15 cellular contexts compared by ENCODE assay signal in genomic region chr2:36463365-36463764, GRCh38.
"Had no signal": no experiment of that assay in that cellular context is flagged by ENCODE, and none has a peak within 500 bp of the region (broad histone marks: within the 10 kb centered on the region; RNA-seq: fewer than 3 reads in every experiment).

No MANE protein-coding gene starts in this region.

- H3K27ac Mint-ChIP-seq: activated CD8-positive, alpha-beta memory T cell treated with anti-CD3 and anti-CD28 coated beads, Interleukin-2, amount 10 ng/mL, durations not matched to agents 7 days and 5 days; activated naive CD8-positive, alpha-beta T cell treated with anti-CD3 and anti-CD28 coated beads for 36 hours; activated T-cell treated with anti-CD3 and anti-CD28 coated beads, Interleukin-2, amount 50 U/mL, for 24 hours; T-helper 2 cell treated with Interferon-gamma antibody and Interleukin-4, amounts not matched to agents 5 μg/mL and 100 μg/mL, for 36 hours had no signal

- H3K9me3 Mint-ChIP-seq: activated naive CD8-positive, alpha-beta T cell treated with anti-CD3 and anti-CD28 coated beads for 36 hours; activated T-cell treated with anti-CD3 and anti-CD28 coated beads, Interleukin-2, amount 50 U/mL, for 24 hours; T-helper 2 cell treated with Interferon-gamma antibody and Interleukin-4, amounts not matched to agents 5 μg/mL and 100 μg/mL, for 36 hours had no signal

- ATAC-seq: activated CD4-positive, CD25-positive, alpha-beta regulatory T cell treated with anti-CD3 and anti-CD28 coated beads, Interleukin-2, amount 50 U/mL, for 24 hours; activated CD8-positive, alpha-beta memory T cell treated with anti-CD3 and anti-CD28 coated beads, Interleukin-2, amount 10 ng/mL, durations not matched to agents 7 days and 5 days; stimulated activated naive CD8-positive, alpha-beta T cell treated with anti-CD3 and anti-CD28 coated beads, Interleukin-15, Interleukin-2, amounts not matched to agents 100 U/mL and 50 U/mL, for 24 hours had no signal

- H3K4me3 Mint-ChIP-seq: activated CD8-positive, alpha-beta memory T cell treated with anti-CD3 and anti-CD28 coated beads, Interleukin-2, amount 10 ng/mL, durations not matched to agents 7 days and 5 days; activated naive CD8-positive, alpha-beta T cell treated with anti-CD3 and anti-CD28 coated beads for 36 hours; activated T-cell treated with anti-CD3 and anti-CD28 coated beads, Interleukin-2, amount 50 U/mL, for 24 hours; T-helper 2 cell treated with Interferon-gamma antibody and Interleukin-4, amounts not matched to agents 5 μg/mL and 100 μg/mL, for 36 hours had no signal

- H3K27ac ChIP-seq: cardiac muscle cell, testis had no signal

- DNase-seq: activated CD4-positive, alpha-beta T cell treated with anti-CD3 and anti-CD28 coated beads, Interleukin-2, amount 50 U/mL, for 48 hours; activated CD8-positive, alpha-beta memory T cell treated with anti-CD3 and anti-CD28 coated beads, Interleukin-2, amount 10 ng/mL, durations not matched to agents 7 days and 5 days; activated effector memory CD4-positive, alpha-beta T cell treated with anti-CD3 and anti-CD28 coated beads, Interleukin-2, amount 50 U/mL, for 16 hours; activated naive CD8-positive, alpha-beta T cell treated with anti-CD3 and anti-CD28 coated beads for 36 hours; activated T-cell treated with anti-CD3 and anti-CD28 coated beads, Interleukin-2, amount 50 U/mL, for 24 hours; effector CD4-positive, alpha-beta T cell; stimulated activated CD4-positive, alpha-beta T cell treated with anti-CD3 and anti-CD28 coated beads, Interleukin-4, amount 100 ng/mL, for 1 hour; stimulated activated CD8-positive, alpha-beta memory T cell treated with anti-CD3 and anti-CD28 coated beads, Interleukin-4, amount 100 ng/mL, for 48 hours; stimulated activated naive CD8-positive, alpha-beta T cell treated with anti-CD3 and anti-CD28 coated beads, Interleukin-15, Interleukin-2, amounts not matched to agents 100 U/mL and 50 U/mL, for 24 hours; testis had no signal

- H3K36me3 ChIP-seq: cardiac muscle cell had no signal

- H3K4me3 ChIP-seq: cardiac muscle cell, coronary artery, hepatocyte, testis had no signal

- H3K9me3 ChIP-seq: testis had no signal

- H3K36me3 Mint-ChIP-seq: activated CD8-positive, alpha-beta memory T cell treated with anti-CD3 and anti-CD28 coated beads, Interleukin-2, amount 10 ng/mL, durations not matched to agents 7 days and 5 days had no signal

- H3K27me3 Mint-ChIP-seq: activated CD8-positive, alpha-beta memory T cell treated with anti-CD3 and anti-CD28 coated beads, Interleukin-2, amount 10 ng/mL, durations not matched to agents 7 days and 5 days; activated naive CD8-positive, alpha-beta T cell treated with anti-CD3 and anti-CD28 coated beads for 36 hours; activated T-cell treated with anti-CD3 and anti-CD28 coated beads, Interleukin-2, amount 50 U/mL, for 24 hours had no signal

- H3K27me3 ChIP-seq: hepatocyte, testis had no signal

- H3K4me1 Mint-ChIP-seq: activated naive CD8-positive, alpha-beta T cell treated with anti-CD3 and anti-CD28 coated beads for 36 hours had no signal
